30 cellular contexts compared by ENCODE assay signal in the genomic region with DNA sequence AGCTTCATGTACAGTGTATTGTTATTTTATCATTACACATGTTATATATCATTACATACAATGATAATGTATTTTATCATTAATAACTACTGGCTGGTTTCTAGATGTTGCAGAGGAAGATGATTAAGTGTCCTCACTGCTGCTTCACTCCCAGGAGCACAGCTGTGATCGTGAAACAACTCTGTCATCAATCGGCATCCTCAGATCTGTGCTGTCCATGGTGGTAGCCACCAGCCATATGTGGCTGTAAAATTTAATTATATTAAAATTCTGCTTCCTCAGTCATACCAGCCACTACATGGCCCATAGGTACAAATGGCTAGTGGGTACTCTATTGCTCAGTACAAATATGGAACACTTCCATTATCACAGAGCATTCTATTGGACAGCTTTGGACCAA.
"Had no signal": no experiment of that assay in that cellular context is flagged by ENCODE, and none has a peak within 500 bp of the region (broad histone marks: within the 10 kb centered on the region; RNA-seq: fewer than 3 reads in every experiment).

No MANE protein-coding gene starts in this region.

- ATAC-seq: activated naive CD4-positive, alpha-beta T cell treated with anti-CD3 and anti-CD28 coated beads, Interleukin-2, amount 50 U/mL, for 72 hours; body of pancreas; PC-3; Right ventricle myocardium inferior; SK-N-SH treated with all-trans-retinoic acid at 6 μM for 48 hours; T-cell had no signal

- H3K27me3 Mint-ChIP-seq: activated B cell treated with CpG ODN at 0.5 μM for 24 hours, T-cell had no signal

- H3K36me3 Mint-ChIP-seq: T-cell had no signal

- H3K9me3 ChIP-seq: adrenal gland, body of pancreas, breast epithelium had no signal

- H3K4me3 ChIP-seq: adrenal gland, body of pancreas, breast epithelium had no signal

- H3K4me1 ChIP-seq: adrenal gland, body of pancreas, breast epithelium had no signal

- H3K9me3 Mint-ChIP-seq: activated B cell treated with CpG ODN at 0.5 μM for 24 hours had no signal

- H3K27me3 ChIP-seq: adrenal gland, body of pancreas, breast epithelium had no signal

- DNase-seq: activated B cell treated with CpG ODN at 0.5 μM for 24 hours; activated CD4-positive, alpha-beta memory T cell treated with anti-CD3 and anti-CD28 coated beads for 36 hours; activated CD4-positive, alpha-beta T cell treated with anti-CD3 and anti-CD28 coated beads for 4 hours; activated CD4-positive, alpha-beta T cell treated with anti-CD3 and anti-CD28 coated beads, Interleukin-2, amount 50 U/mL, for 1 hour; activated CD4-positive, CD25-positive, alpha-beta regulatory T cell treated with anti-CD3 and anti-CD28 coated beads, Interleukin-2, amount 50 U/mL, for 72 hours; activated gamma-delta T cell; activated naive CD4-positive, alpha-beta T cell treated with Interleukin-2 at 50 U/mL for 16 hours; activated T-cell treated with anti-CD3 and anti-CD28 coated beads, Interleukin-2, amount 50 U/mL, for 24 hours; adrenal gland; body of pancreas; MM.1S; MV-4-11; NCI-H1092; NCI-H1436 treated with DMSO at 0.1 percent for 48 hours; NCI-H1694 treated with DMSO at 0.1 percent for 48 hours; NCI-H2029; NCI-H345; NCI-H524 treated with DMSO at 0.1 percent for 48 hours; PC-3; SIG-M5; T-cell; T-helper 2 cell; T-helper 9 cell had no signal

- H3K27ac ChIP-seq: adrenal gland, body of pancreas, breast epithelium, RWPE1, VCaP had no signal

- H3K36me3 ChIP-seq: adrenal gland, breast epithelium had no signal

- H3K4me3 Mint-ChIP-seq: activated B cell treated with CpG ODN at 0.5 μM for 24 hours; activated CD4-positive, alpha-beta memory T cell treated with anti-CD3 and anti-CD28 coated beads for 36 hours; activated T-cell treated with anti-CD3 and anti-CD28 coated beads, Interleukin-2, amount 50 U/mL, for 24 hours; T-cell had no signal

- H3K27ac Mint-ChIP-seq: activated B cell treated with CpG ODN at 0.5 μM for 24 hours; activated CD4-positive, alpha-beta memory T cell treated with anti-CD3 and anti-CD28 coated beads for 36 hours; activated naive CD4-positive, alpha-beta T cell treated with anti-CD3 and anti-CD28 coated beads, Interleukin-2, amount 50 U/mL, for 72 hours; activated T-cell treated with anti-CD3 and anti-CD28 coated beads, Interleukin-2, amount 50 U/mL, for 24 hours; activated T-helper 2 cell treated with anti-CD3 and anti-CD28 coated beads, Interferon-gamma antibody, Interleukin-2, Interleukin-4, amounts not matched to agents 10 μg/mL and 5 μg/mL and 100 μg/mL, durations not matched to agents 14 hours and 24 hours and 36 hours; T-cell had no signal
